1 cellular context compared by ENCODE assay signal in the genomic region with DNA sequence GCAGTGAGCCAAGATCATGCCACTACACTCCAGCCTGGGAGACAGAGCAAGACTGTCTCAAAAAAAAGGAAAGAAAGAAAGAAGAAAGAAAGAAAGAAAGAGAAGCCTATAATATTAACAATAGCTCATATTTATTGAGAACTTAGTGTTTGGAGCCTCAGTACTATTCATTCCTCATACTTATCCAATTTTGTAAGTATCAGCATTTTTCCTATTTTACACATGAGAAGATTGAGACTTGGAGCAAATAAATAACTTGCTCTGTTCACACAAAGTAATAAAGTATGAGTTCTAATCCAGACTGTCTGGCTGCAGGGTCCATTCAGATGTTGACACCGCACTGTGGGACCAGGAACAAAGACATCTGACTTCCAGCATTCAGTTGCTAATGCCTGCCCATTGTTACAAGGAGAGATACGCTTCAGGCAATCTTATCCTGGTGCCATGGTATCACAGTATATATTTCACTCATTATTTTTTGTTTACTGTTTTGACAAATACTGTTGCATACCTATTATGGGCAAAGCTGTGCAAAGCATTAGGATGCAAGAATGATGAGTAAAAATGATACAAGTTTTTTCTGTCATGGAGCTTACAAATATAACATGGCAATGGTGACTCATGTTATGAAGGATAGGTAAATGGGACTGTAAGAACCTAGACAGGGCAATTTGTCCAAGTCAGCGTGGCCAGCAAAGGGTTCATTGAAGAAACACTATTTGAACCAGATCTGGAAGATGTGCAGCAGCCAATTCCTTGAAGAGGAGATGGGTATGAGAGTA.
TF ChIP-seq lines count a peak whose summit lies in the region.

No MANE protein-coding gene starts in this region.

TF ChIP-seq in GM23338, 12 proteins besides CTCF, POLR2A, EP300 and RAD21 (continued from another document):
- TF ChIP-seq, protein P1, sequence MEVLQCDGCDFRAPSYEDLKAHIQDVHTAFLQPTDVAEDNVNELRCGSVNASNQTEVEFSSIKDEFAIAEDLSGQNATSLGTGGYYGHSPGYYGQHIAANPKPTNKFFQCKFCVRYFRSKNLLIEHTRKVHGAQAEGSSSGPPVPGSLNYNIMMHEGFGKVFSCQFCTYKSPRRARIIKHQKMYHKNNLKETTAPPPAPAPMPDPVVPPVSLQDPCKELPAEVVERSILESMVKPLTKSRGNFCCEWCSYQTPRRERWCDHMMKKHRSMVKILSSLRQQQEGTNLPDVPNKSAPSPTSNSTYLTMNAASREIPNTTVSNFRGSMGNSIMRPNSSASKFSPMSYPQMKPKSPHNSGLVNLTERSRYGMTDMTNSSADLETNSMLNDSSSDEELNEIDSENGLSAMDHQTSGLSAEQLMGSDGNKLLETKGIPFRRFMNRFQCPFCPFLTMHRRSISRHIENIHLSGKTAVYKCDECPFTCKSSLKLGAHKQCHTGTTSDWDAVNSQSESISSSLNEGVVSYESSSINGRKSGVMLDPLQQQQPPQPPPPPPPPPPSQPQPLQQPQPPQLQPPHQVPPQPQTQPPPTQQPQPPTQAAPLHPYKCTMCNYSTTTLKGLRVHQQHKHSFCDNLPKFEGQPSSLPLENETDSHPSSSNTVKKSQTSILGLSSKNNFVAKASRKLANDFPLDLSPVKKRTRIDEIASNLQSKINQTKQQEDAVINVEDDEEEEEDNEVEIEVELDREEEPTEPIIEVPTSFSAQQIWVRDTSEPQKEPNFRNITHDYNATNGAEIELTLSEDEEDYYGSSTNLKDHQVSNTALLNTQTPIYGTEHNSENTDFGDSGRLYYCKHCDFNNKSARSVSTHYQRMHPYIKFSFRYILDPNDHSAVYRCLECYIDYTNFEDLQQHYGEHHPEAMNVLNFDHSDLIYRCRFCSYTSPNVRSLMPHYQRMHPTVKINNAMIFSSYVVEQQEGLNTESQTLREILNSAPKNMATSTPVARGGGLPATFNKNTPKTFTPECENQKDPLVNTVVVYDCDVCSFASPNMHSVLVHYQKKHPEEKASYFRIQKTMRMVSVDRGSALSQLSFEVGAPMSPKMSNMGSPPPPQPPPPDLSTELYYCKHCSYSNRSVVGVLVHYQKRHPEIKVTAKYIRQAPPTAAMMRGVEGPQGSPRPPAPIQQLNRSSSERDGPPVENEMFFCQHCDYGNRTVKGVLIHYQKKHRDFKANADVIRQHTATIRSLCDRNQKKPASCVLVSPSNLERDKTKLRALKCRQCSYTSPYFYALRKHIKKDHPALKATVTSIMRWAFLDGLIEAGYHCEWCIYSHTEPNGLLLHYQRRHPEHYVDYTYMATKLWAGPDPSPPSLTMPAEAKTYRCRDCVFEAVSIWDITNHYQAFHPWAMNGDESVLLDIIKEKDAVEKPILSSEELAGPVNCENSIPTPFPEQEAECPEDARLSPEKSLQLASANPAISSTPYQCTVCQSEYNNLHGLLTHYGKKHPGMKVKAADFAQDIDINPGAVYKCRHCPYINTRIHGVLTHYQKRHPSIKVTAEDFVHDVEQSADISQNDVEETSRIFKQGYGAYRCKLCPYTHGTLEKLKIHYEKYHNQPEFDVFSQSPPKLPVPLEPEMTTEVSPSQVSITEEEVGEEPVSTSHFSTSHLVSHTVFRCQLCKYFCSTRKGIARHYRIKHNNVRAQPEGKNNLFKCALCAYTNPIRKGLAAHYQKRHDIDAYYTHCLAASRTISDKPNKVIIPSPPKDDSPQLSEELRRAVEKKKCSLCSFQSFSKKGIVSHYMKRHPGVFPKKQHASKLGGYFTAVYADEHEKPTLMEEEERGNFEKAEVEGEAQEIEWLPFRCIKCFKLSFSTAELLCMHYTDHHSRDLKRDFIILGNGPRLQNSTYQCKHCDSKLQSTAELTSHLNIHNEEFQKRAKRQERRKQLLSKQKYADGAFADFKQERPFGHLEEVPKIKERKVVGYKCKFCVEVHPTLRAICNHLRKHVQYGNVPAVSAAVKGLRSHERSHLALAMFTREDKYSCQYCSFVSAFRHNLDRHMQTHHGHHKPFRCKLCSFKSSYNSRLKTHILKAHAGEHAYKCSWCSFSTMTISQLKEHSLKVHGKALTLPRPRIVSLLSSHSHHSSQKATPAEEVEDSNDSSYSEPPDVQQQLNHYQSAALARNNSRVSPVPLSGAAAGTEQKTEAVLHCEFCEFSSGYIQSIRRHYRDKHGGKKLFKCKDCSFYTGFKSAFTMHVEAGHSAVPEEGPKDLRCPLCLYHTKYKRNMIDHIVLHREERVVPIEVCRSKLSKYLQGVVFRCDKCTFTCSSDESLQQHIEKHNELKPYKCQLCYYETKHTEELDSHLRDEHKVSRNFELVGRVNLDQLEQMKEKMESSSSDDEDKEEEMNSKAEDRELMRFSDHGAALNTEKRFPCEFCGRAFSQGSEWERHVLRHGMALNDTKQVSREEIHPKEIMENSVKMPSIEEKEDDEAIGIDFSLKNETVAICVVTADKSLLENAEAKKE (CRISPR knock-in tag; IDR thresholded peaks at IDR 0.05), result 0 out of 2 replicates have a peak, but pooled peaks have one; percentile 54
- no peak for TF ChIP-seq NANOG (IDR thresholded peaks at IDR 0.05; ENCODE audit: borderline replicate concordance)
- no peak for TF ChIP-seq STAT1 (IDR thresholded peaks at IDR 0.05; ENCODE audit: unreplicated experiment)
- TF ChIP-seq ZNF114 (CRISPR knock-in tag; IDR thresholded peaks at IDR 0.05), result no peak
